Comparison of ENCODE assay signal across 21 cellular contexts in genomic region chr3:58473275-58473674, GRCh38. TPM values are rescaled to one million over a fixed set of nuclear protein-coding genes. Genes with fewer than 3 reads are reported as not detected.
DNase-seq lines count a peak whose midpoint lies in the region; ATAC-seq and TF ChIP-seq lines count a peak whose summit lies in the region.
"Had no signal": no experiment of that assay in that cellular context is flagged by ENCODE, and none has a peak within 500 bp of the region (broad histone marks: within the 10 kb centered on the region; RNA-seq: fewer than 3 reads in every experiment).

No MANE protein-coding gene starts in this region.

- peak overlapping the region; percentile 6 for H3K4me2 ChIP-seq in mesenchymal stem cell (ENCODE audit: low read length, poor library complexity, severe bottlenecking)
- H3K4me2 ChIP-seq: BLaER1 had no signal

- H3K27ac Mint-ChIP-seq in activated CD4-positive, alpha-beta memory T cell treated with anti-CD3 and anti-CD28 coated beads, Interleukin-2, amount 10 ng/mL, durations not matched to agents 7 days and 5 days = peak overlapping the region; percentile 61
- H3K27ac Mint-ChIP-seq in activated CD4-positive, alpha-beta memory T cell treated with anti-CD3 and anti-CD28 coated beads for 36 hours = no peak overlapping the region

- H2AK5ac ChIP-seq in mesenchymal stem cell (ENCODE audit: low read length, severe bottlenecking) = peak overlapping the region; percentile 83

- H3K27ac ChIP-seq in Panc1 (ENCODE audit: low read length) = peak overlapping the region; percentile 92
- H3K27ac ChIP-seq in mesenchymal stem cell (ENCODE audit: low read length, poor library complexity, severe bottlenecking) = no peak overlapping the region
- H3K27ac ChIP-seq: BLaER1, GM23248 had no signal

- no peaks in the 10 kb centered on the region for H3K27me3 Mint-ChIP-seq in activated CD4-positive, alpha-beta memory T cell treated with anti-CD3 and anti-CD28 coated beads, Interleukin-2, amount 10 ng/mL, durations not matched to agents 7 days and 5 days
- no peaks in the 10 kb centered on the region for H3K27me3 Mint-ChIP-seq in activated CD4-positive, alpha-beta memory T cell treated with anti-CD3 and anti-CD28 coated beads for 36 hours

- no peak for ATAC-seq in Panc1
- ATAC-seq: HCT116, PC-3 had no signal

- H3K27me3 ChIP-seq in Panc1 (ENCODE audit: control insufficient read depth, insufficient read depth, low read length) (no peaks in the 10 kb centered on the region), mesenchymal stem cell (ENCODE audit: control insufficient read depth in 1 of 2, insufficient read depth in 1 of 2, low read length in 2 of 2) (peaks cover 0 to 10% of the 10 kb centered on the region in 2 experiments)
- H3K27me3 ChIP-seq: BLaER1 had no signal

- H3K4me1 ChIP-seq in Panc1 (ENCODE audit: control insufficient read depth, insufficient read depth, low read length) (peaks cover 29% of the 10 kb centered on the region), mesenchymal stem cell (ENCODE audit: control insufficient read depth, insufficient read depth, low read depth, low read length) (peaks cover 17% of the 10 kb centered on the region)

- H4K8ac ChIP-seq in mesenchymal stem cell (ENCODE audit: low read length) = no peak overlapping the region

- H3K9ac ChIP-seq in mesenchymal stem cell (ENCODE audit: low read length) = no peak overlapping the region
- H3K9ac ChIP-seq: BLaER1, GM23248 had no signal

- no peak overlapping the region for H2BK15ac ChIP-seq in mesenchymal stem cell (ENCODE audit: low read depth, poor library complexity, severe bottlenecking)

- H3K4me1 Mint-ChIP-seq in activated CD4-positive, alpha-beta memory T cell treated with anti-CD3 and anti-CD28 coated beads, Interleukin-2, amount 10 ng/mL, durations not matched to agents 7 days and 5 days = peaks cover 61% of the 10 kb centered on the region
- H3K4me1 Mint-ChIP-seq in activated CD4-positive, alpha-beta memory T cell treated with anti-CD3 and anti-CD28 coated beads for 36 hours (ENCODE audit: low read depth) = peaks cover 34% of the 10 kb centered on the region

- no peak overlapping the region for H3K4me3 Mint-ChIP-seq in activated CD4-positive, alpha-beta memory T cell treated with anti-CD3 and anti-CD28 coated beads, Interleukin-2, amount 10 ng/mL, durations not matched to agents 7 days and 5 days
- no peak overlapping the region for H3K4me3 Mint-ChIP-seq in activated CD4-positive, alpha-beta memory T cell treated with anti-CD3 and anti-CD28 coated beads for 36 hours

- no peak for TF ChIP-seq CTCF in Panc1 (IDR thresholded peaks at IDR 0.05)

- H3K18ac ChIP-seq in mesenchymal stem cell (ENCODE audit: low read depth in 1 of 2, low read length in 2 of 2) = no peak overlapping the region

- H3K4me3 ChIP-seq in Panc1 (ENCODE audit: low read depth in 2 of 2, low read length in 2 of 2) = no peak overlapping the region
- no peak overlapping the region for H3K4me3 ChIP-seq in mesenchymal stem cell (ENCODE audit: insufficient read depth in 1 of 2, low read depth in 1 of 2, low read length in 2 of 2)
- H3K4me3 ChIP-seq: BLaER1, GM23248 had no signal

- BruUV-seq in Panc1 (replicated peaks; lab: Mats Ljungman, UMichigan) = no TSS peak

- no peak for DNase-seq in activated CD4-positive, alpha-beta memory T cell treated with anti-CD3 and anti-CD28 coated beads, Interleukin-2, amount 10 ng/mL, durations not matched to agents 7 days and 5 days
- DNase-seq in activated CD4-positive, alpha-beta memory T cell treated with anti-CD3 and anti-CD28 coated beads for 36 hours = no peak
- DNase-seq in Panc1 (ENCODE audit: low read depth, low spot score) (no peak), mesenchymal stem cell (no peak), superior temporal gyrus (ENCODE audit: extremely low spot score) (peak; percentile 14), HuH-7.5 (ENCODE audit: low spot score) (no peak), iPS-NIHi7 (ENCODE audit: extremely low spot score) (no peak), SIG-M5 (lab: John Stamatoyannopoulos, UW) (no peak)
- DNase-seq: 8988T, DMS 273 treated with DMSO at 0.1 percent for 48 hours, GDM1, GM23248, IMR-90, Kasumi-1, NCI-H1105, NCI-H1694 treated with DMSO at 0.1 percent for 48 hours, NCI-H345, NCI-H526 treated with DMSO at 0.1 percent for 48 hours, PC-3 had no signal

- no peaks in the 10 kb centered on the region for H3K36me3 Mint-ChIP-seq in activated CD4-positive, alpha-beta memory T cell treated with anti-CD3 and anti-CD28 coated beads, Interleukin-2, amount 10 ng/mL, durations not matched to agents 7 days and 5 days (ENCODE audit: low read depth)
- H3K36me3 Mint-ChIP-seq in activated CD4-positive, alpha-beta memory T cell treated with anti-CD3 and anti-CD28 coated beads for 36 hours = no peaks in the 10 kb centered on the region

- POLR2A ChIA-PET in activated CD4-positive, alpha-beta memory T cell treated with anti-CD3 and anti-CD28 coated beads, Interleukin-2, amount 10 ng/mL, durations not matched to agents 7 days and 5 days (lab: Charles Lee) = interaction anchor here (1.5 to 4.2 kb wide), 3 partner anchors 13 to 40 kb away, joined by 5 to 44 read pairs (median 8); partner anchors contain the start of genes KCTD6 and PDHB
- POLR2A ChIA-PET in activated CD4-positive, alpha-beta memory T cell treated with anti-CD3 and anti-CD28 coated beads for 36 hours (lab: Charles Lee) = interaction anchor here (0.5 to 1.1 kb wide), 3 partner anchors 18 to 151 kb away, joined by 3 to 7 read pairs (median 3); partner anchors contain the start of gene KCTD6
- POLR2A ChIA-PET in Panc1 (lab: Charles Lee) = no interaction called here

- H4K91ac ChIP-seq in mesenchymal stem cell (ENCODE audit: low read length) = no peak overlapping the region

- no peak overlapping the region for H2BK5ac ChIP-seq in mesenchymal stem cell (ENCODE audit: low read depth, low read length, poor library complexity, severe bottlenecking)

- H3K9me3 Mint-ChIP-seq in activated CD4-positive, alpha-beta memory T cell treated with anti-CD3 and anti-CD28 coated beads, Interleukin-2, amount 10 ng/mL, durations not matched to agents 7 days and 5 days = no peaks in the 10 kb centered on the region
- no peaks in the 10 kb centered on the region for H3K9me3 Mint-ChIP-seq in activated CD4-positive, alpha-beta memory T cell treated with anti-CD3 and anti-CD28 coated beads for 36 hours

- H3K14ac ChIP-seq in mesenchymal stem cell (ENCODE audit: low read length in 2 of 2) = no peak overlapping the region

- CTCF ChIA-PET in activated CD4-positive, alpha-beta memory T cell treated with anti-CD3 and anti-CD28 coated beads, Interleukin-2, amount 10 ng/mL, durations not matched to agents 7 days and 5 days (lab: Charles Lee) = interaction anchor here (1.5 to 6.1 kb wide), 6 partner anchors 10 to 167 kb away, joined by 3 to 56 read pairs (median 17); partner anchors contain the start of genes HTD2, KCTD6 and RPP14
- CTCF ChIA-PET in activated CD4-positive, alpha-beta memory T cell treated with anti-CD3 and anti-CD28 coated beads for 36 hours (lab: Charles Lee) = interaction anchor here (0.6 to 4.2 kb wide), 3 partner anchors 9 to 773 kb away, joined by 4 to 17 read pairs (median 11); partner anchors contain the start of gene KCTD6
- CTCF ChIA-PET in Panc1 (lab: Charles Lee) = no interaction called here

- no CpG with 5 or more reads among the region's 1 CpG for WGBS in mesenchymal stem cell

- H3K9me3 ChIP-seq in Panc1 (ENCODE audit: control insufficient read depth, insufficient read depth, low read depth, low read length) (no peaks in the 10 kb centered on the region), mesenchymal stem cell (ENCODE audit: control insufficient read depth, low read length) (no peaks in the 10 kb centered on the region)
- H3K9me3 ChIP-seq: BLaER1 had no signal

- no peak overlapping the region for H2BK12ac ChIP-seq in mesenchymal stem cell (ENCODE audit: low read length in 2 of 2)

- H2BK120ac ChIP-seq in mesenchymal stem cell (ENCODE audit: low read depth, low read length) = no peak overlapping the region

- no peak overlapping the region for H3K23ac ChIP-seq in mesenchymal stem cell (ENCODE audit: low read length in 2 of 2)

- H3K79me1 ChIP-seq in mesenchymal stem cell (replicated peaks; ENCODE audit: low read length, poor library complexity, severe bottlenecking) = no peaks in the 10 kb centered on the region

- intact Hi-C loops in activated CD4-positive, alpha-beta memory T cell treated with anti-CD3 and anti-CD28 coated beads for 36 hours (cut with micrococcal nuclease) = loop anchor here (10.0 kb wide), 1 partner anchor 982 kb away; no protein-coding TSS in a partner anchor
- intact Hi-C loops in Panc1 (cut with micrococcal nuclease; ENCODE audit: unreplicated experiment) = no loop called here

- no peaks in the 10 kb centered on the region for H3K36me3 ChIP-seq in Panc1 (ENCODE audit: control insufficient read depth, insufficient read depth, low read length)
- no peaks in the 10 kb centered on the region for H3K36me3 ChIP-seq in mesenchymal stem cell (ENCODE audit: control insufficient read depth in 1 of 2, insufficient read depth in 2 of 2, low read depth in 1 of 2, low read length in 2 of 2)
- H3K36me3 ChIP-seq: BLaER1 had no signal

- H2AFZ ChIP-seq in mesenchymal stem cell (ENCODE audit: low read depth, low read length) = no peak overlapping the region
- H2AFZ ChIP-seq: GM23248 had no signal

- H3K4ac ChIP-seq in mesenchymal stem cell (ENCODE audit: low read depth in 1 of 2, low read length in 2 of 2) = no peak overlapping the region

- in situ Hi-C loops in Panc1 (cut with HindIII; ENCODE audit: low pct_unique_long_range_greater_than_20kb, low sequenced_read_pairs) = no loop called here

RNA-seq across cellular contexts. Expression of gene KCTD6, which starts 18.6 kb away (rescaled TPM):
- total RNA-seq in activated CD4-positive, alpha-beta memory T cell treated with anti-CD3 and anti-CD28 coated beads, Interleukin-2, amount 10 ng/mL, durations not matched to agents 7 days and 5 days = 10 to 100 TPM in 1 of 2 experiments, 1 to 10 TPM in 1; 9.4 to 12.4 TPM
- 1 to 10 TPM; 8.0 to 8.6 TPM for total RNA-seq in activated CD4-positive, alpha-beta memory T cell treated with anti-CD3 and anti-CD28 coated beads for 36 hours
- 18.3 TPM for total RNA-seq in Panc1 (2021; ENCODE audit: unreplicated experiment)
- polyA plus RNA-seq in Panc1 (2012; ENCODE audit: insufficient read length) = 16.8 TPM
- 5.4 TPM for polyA plus RNA-seq in mesenchymal stem cell (2013, experiment 1 of 2)
- polyA plus RNA-seq in mesenchymal stem cell (2013, experiment 2 of 2) = 5.7 TPM

RNA-seq across cellular contexts. Expression of gene PDHB, which starts 39.6 kb away (rescaled TPM):
- 10 to 100 TPM; 55.5 to 58.9 TPM for total RNA-seq in activated CD4-positive, alpha-beta memory T cell treated with anti-CD3 and anti-CD28 coated beads, Interleukin-2, amount 10 ng/mL, durations not matched to agents 7 days and 5 days
- 10 to 100 TPM; 55.6 to 56.3 TPM for total RNA-seq in activated CD4-positive, alpha-beta memory T cell treated with anti-CD3 and anti-CD28 coated beads for 36 hours
- 66.6 TPM for total RNA-seq in Panc1 (2021; ENCODE audit: unreplicated experiment)
- polyA plus RNA-seq in Panc1 (2012; ENCODE audit: insufficient read length) = 67.2 TPM
- 71.9 TPM for polyA plus RNA-seq in mesenchymal stem cell (2013, experiment 1 of 2)
- 76.5 TPM for polyA plus RNA-seq in mesenchymal stem cell (2013, experiment 2 of 2)
